ENCODE assay signal across 14 cellular contexts in the genomic region with DNA sequence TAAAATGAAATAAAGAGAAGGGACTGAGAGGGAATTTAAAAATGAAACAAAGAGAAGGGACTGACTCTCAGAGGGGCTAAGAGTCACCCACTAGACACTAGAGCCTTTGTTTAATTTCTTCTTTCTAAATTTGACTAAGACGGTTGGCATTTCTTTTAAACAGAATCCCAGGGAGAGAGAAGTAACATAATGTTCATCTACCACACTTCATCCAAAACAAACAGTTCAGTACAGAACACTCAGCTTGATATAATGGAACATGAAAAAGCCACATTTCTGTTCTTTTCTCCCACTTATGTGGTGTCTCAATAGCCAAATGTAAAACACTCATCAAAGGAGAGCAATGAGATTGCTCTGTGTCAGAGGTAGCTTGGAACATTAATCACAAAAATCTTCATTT. TPM values are rescaled to one million over a fixed set of nuclear protein-coding genes. Genes with fewer than 3 reads are reported as not detected.
DNase-seq lines count a peak whose midpoint lies in the region; ATAC-seq and TF ChIP-seq lines count a peak whose summit lies in the region.
"Had no signal": no experiment of that assay in that cellular context is flagged by ENCODE, and none has a peak within 500 bp of the region (broad histone marks: within the 10 kb centered on the region; RNA-seq: fewer than 3 reads in every experiment).

No MANE protein-coding gene starts in this region.

- CTCF ChIA-PET in PC-3 (lab: Charles Lee): no interaction called here

- H3K79me2 ChIP-seq in PC-3 (ENCODE audit: low read length): no peaks in the 10 kb centered on the region

- H3F3A ChIP-seq in PC-3 (ENCODE audit: low read length, unreplicated experiment): no peaks in the 10 kb centered on the region

- H3K4me2 ChIP-seq in PC-3 (ENCODE audit: low read length): peak overlapping the region; percentile 37

- no peaks in the 10 kb centered on the region for H4K20me1 ChIP-seq in PC-3 (ENCODE audit: low read length)

- ATAC-seq in PC-3: peak; percentile 52

- DNase-seq in DMS79 (lab: John Stamatoyannopoulos, UW): peak; percentile 10
- peak; percentile 64 for DNase-seq in PC-3
- peak; percentile 19 to 75 for DNase-seq in cardiac fibroblast (ENCODE audit: low read depth in 2 of 2)
- DNase-seq in cerebellum (ENCODE audit: low spot score): no peak
- DNase-seq in COR-L47 (lab: John Stamatoyannopoulos, UW): no peak
- no peak for DNase-seq in BE2C
- no peak for DNase-seq in DMS 273 (lab: John Stamatoyannopoulos, UW; ENCODE audit: unreplicated experiment)
- DNase-seq: activated naive CD4-positive, alpha-beta T cell treated with anti-CD3 and anti-CD28 coated beads for 36 hours; AML-193; DMS53; MV-4-11; NCI-H2171 treated with DMSO at 0.1 percent for 48 hours; thyroid gland had no signal

- intact Hi-C loops in PC-3 (cut with micrococcal nuclease): loop anchor here (1.0 kb wide), 1 partner anchor 9 kb away; no protein-coding TSS in a partner anchor

- H2AFZ ChIP-seq in PC-3 (ENCODE audit: low read length): no peak overlapping the region

- H3K9ac ChIP-seq in PC-3 (ENCODE audit: low read length): no peak overlapping the region
- no peak overlapping the region for H3K9ac ChIP-seq in muscle layer of colon (ENCODE audit: low read length)

- TF ChIP-seq CTCF in PC-3 (conservative IDR thresholded peaks at IDR 0.05; ENCODE audit: low read depth, low read length): no peak
- TF ChIP-seq CTCF in cardiac fibroblast (IDR thresholded peaks at IDR 0.05; ENCODE audit: low read depth, low read length): no peak
- no peak for TF ChIP-seq CTCF in BE2C (IDR thresholded peaks at IDR 0.05; ENCODE audit: low read depth, low read length)

- H3K9me2 ChIP-seq in PC-3 (replicated peaks; ENCODE audit: low read length): no peaks in the 10 kb centered on the region

- no peaks in the 10 kb centered on the region for H3K9me3 ChIP-seq in PC-3 (ENCODE audit: low read length)
- H3K9me3 ChIP-seq in muscle layer of colon (ENCODE audit: low read length): no peaks in the 10 kb centered on the region
- H3K9me3 ChIP-seq in BE2C: no peaks in the 10 kb centered on the region
- H3K9me3 ChIP-seq: thyroid gland had no signal

- POLR2A ChIA-PET in PC-3 (lab: Charles Lee; ENCODE audit: unreplicated experiment): no interaction called here

- no TSS peak for BruUV-seq in PC-3 (replicated peaks; lab: Mats Ljungman, UMichigan)

- H3K36me3 ChIP-seq in PC-3 (ENCODE audit: low read depth, low read length) (no peaks in the 10 kb centered on the region), muscle layer of colon (ENCODE audit: insufficient read depth, low read length) (no peaks in the 10 kb centered on the region), BE2C (no peaks in the 10 kb centered on the region)
- H3K36me3 ChIP-seq: thyroid gland had no signal

- H3K27me3 ChIP-seq in PC-3 (ENCODE audit: low read length): no peaks in the 10 kb centered on the region
- no peaks in the 10 kb centered on the region for H3K27me3 ChIP-seq in muscle layer of colon (ENCODE audit: control insufficient read depth in 1 of 2, insufficient read depth in 2 of 2, low read length in 2 of 2)
- peaks cover 63% of the 10 kb centered on the region for H3K27me3 ChIP-seq in BE2C
- H3K27me3 ChIP-seq: thyroid gland had no signal

- H3K4me3 ChIP-seq in PC-3 (ENCODE audit: low read length) (no peak overlapping the region), cardiac fibroblast (replicated peaks in 1 of 2; ENCODE audit: low read depth in 2 of 2, low read length in 2 of 2) (no peak overlapping the region), muscle layer of colon (ENCODE audit: low read depth in 1 of 2, low read length in 2 of 2) (no peak overlapping the region), BE2C (ENCODE audit: low read depth, low read length) (no peak overlapping the region)
- H3K4me3 ChIP-seq: thyroid gland had no signal

- H3K27ac ChIP-seq in PC-3 (ENCODE audit: low read length): peak overlapping the region; percentile 9
- H3K27ac ChIP-seq in muscle layer of colon (ENCODE audit: low read depth, low read length): peak overlapping the region; percentile 75
- H3K27ac ChIP-seq: thyroid gland had no signal

- H3K4me1 ChIP-seq in PC-3 (ENCODE audit: insufficient read depth, low read length) (peaks cover 41% of the 10 kb centered on the region), muscle layer of colon (ENCODE audit: insufficient read depth, low read length) (peaks cover 93% of the 10 kb centered on the region), BE2C (peaks cover 4% of the 10 kb centered on the region; the same call in 1 of the 2 replicates)

RNA-seq across cellular contexts. Expression of a gene that starts 10.1 kb away (rescaled TPM):
- total RNA-seq in PC-3 (2014; rRNA removed): 14.9 and 15.7 TPM in 2 replicates
- 13.5 TPM for total RNA-seq in cerebellum
- polyA plus RNA-seq in BE2C (2012; ENCODE audit: insufficient read depth, insufficient read length, low read depth): 2.1 TPM

Comparison
In these comparisons a context has a peak if more than half of its experiments do, and no peak if none do; other contexts are left out.
1. DNase-seq: peak in DMS79 (single experiment), PC-3 (single experiment) and cardiac fibroblast (2 of 2); none in cerebellum (single experiment), COR-L47 (single experiment), BE2C (single experiment) and DMS 273 (single experiment).